ENCODE assay signal across 1 cellular context in genomic region chr18:36856815-36857214, GRCh38.
TF ChIP-seq lines count a peak whose summit lies in the region.

No MANE protein-coding gene starts in this region.

TF ChIP-seq in GM23338, 12 proteins besides CTCF, POLR2A, EP300 and RAD21 (continued from another document):
- TF ChIP-seq REST (IDR thresholded peaks at IDR 0.05; ENCODE audit: unreplicated experiment): no peak
- TF ChIP-seq ZNF331 (CRISPR knock-in tag; IDR thresholded peaks at IDR 0.05; ENCODE audit: low read depth): no peak
- TF ChIP-seq POLR2AphosphoS5 (IDR thresholded peaks at IDR 0.05; ENCODE audit: low read depth): no peak
- no peak for TF ChIP-seq STAT1 (IDR thresholded peaks at IDR 0.05; ENCODE audit: unreplicated experiment)
- no peak for TF ChIP-seq JUNB (IDR thresholded peaks at IDR 0.05; ENCODE audit: unreplicated experiment)
- TF ChIP-seq EZH2 (IDR thresholded peaks at IDR 0.05; ENCODE audit: low read depth, unreplicated experiment): no peak
- TF ChIP-seq CREB1 (CRISPR knock-in tag; IDR thresholded peaks at IDR 0.05; ENCODE audit: low read depth): no peak
